In genomic region chr2:216014986-216015385, GRCh38 we compare ENCODE assay signal across 17 cellular contexts. TPM values are rescaled to one million over a fixed set of nuclear protein-coding genes. Genes with fewer than 3 reads are reported as not detected.
DNase-seq lines count a peak whose midpoint lies in the region; ATAC-seq and TF ChIP-seq lines count a peak whose summit lies in the region.
"Had no signal": no experiment of that assay in that cellular context is flagged by ENCODE, and none has a peak within 500 bp of the region (broad histone marks: within the 10 kb centered on the region; RNA-seq: fewer than 3 reads in every experiment).

No MANE protein-coding gene starts in this region.

- no peak overlapping the region for H3K27ac ChIP-seq in CD4-positive, alpha-beta T cell (ENCODE audit: low read depth, low read length)
- H3K27ac ChIP-seq in DND-41 (ENCODE audit: low read length) (peak overlapping the region; percentile 94), tibial artery (no peak overlapping the region), esophagus muscularis mucosa (replicated peaks in 1 of 4) (no peak overlapping the region)
- H3K27ac ChIP-seq: heart right ventricle, thyroid gland had no signal

- no peak for ATAC-seq in CD4-positive, alpha-beta T cell (ENCODE audit: poor library complexity)
- no peak for ATAC-seq in DND-41 (ENCODE audit: insufficient read depth, low read depth)
- no peak for ATAC-seq in naive thymus-derived CD8-positive, alpha-beta T cell
- ATAC-seq in HG02763 (IDR thresholded peaks at IDR 0.05; ENCODE audit: unreplicated experiment): no peak
- ATAC-seq: heart right ventricle had no signal

- H4K20me1 ChIP-seq in DND-41 (ENCODE audit: insufficient read depth, low read length): no peaks in the 10 kb centered on the region

- no peaks in the 10 kb centered on the region for H3K27me3 Mint-ChIP-seq in CD4-positive, alpha-beta T cell
- H3K27me3 Mint-ChIP-seq in activated T-helper 1 cell treated with anti-CD3 and anti-CD28 coated beads, Interleukin-12 subunit alpha, Interleukin-12 subunit beta, Interleukin-2, Interleukin-4 antibody, amounts not matched to agents 30 ng/mL and 10 ng/mL and 1 ng/mL, durations not matched to agents 14 hours and 24 hours and 36 hours (ENCODE audit: insufficient read depth): peaks cover 2% of the 10 kb centered on the region
- H3K27me3 Mint-ChIP-seq in naive thymus-derived CD8-positive, alpha-beta T cell: no peaks in the 10 kb centered on the region

- TF ChIP-seq CTCF in CD4-positive, alpha-beta T cell (IDR thresholded peaks at IDR 0.05): no peak
- TF ChIP-seq CTCF in DND-41 (IDR thresholded peaks at IDR 0.05; ENCODE audit: borderline replicate concordance, extremely low read depth, low read length, poor library complexity, severe bottlenecking): no peak
- no peak for TF ChIP-seq CTCF in tibial artery (IDR thresholded peaks at IDR 0.05)
- no peak for TF ChIP-seq CTCF in esophagus muscularis mucosa (IDR thresholded peaks at IDR 0.05)

- H3K4me1 ChIP-seq in DND-41 (ENCODE audit: insufficient read depth, low read length) (peaks cover 60% of the 10 kb centered on the region), tibial artery (peaks cover 0 to 8% (median 3%) of the 10 kb centered on the region in 4 donors), esophagus muscularis mucosa (peaks cover 7 to 17% (median 16%) of the 10 kb centered on the region in 4 donors)

- H2AFZ ChIP-seq in DND-41 (ENCODE audit: low read depth, low read length): peak overlapping the region; percentile 74

- no peaks in the 10 kb centered on the region for H3K36me3 ChIP-seq in DND-41 (ENCODE audit: insufficient read depth, low read length)
- no peaks in the 10 kb centered on the region for H3K36me3 ChIP-seq in tibial artery
- H3K36me3 ChIP-seq in esophagus muscularis mucosa: no peaks in the 10 kb centered on the region
- H3K36me3 ChIP-seq: heart right ventricle, thyroid gland had no signal

- H3K4me1 Mint-ChIP-seq in CD4-positive, alpha-beta T cell (ENCODE audit: low read depth): peaks cover 58% of the 10 kb centered on the region
- peaks cover 59% of the 10 kb centered on the region for H3K4me1 Mint-ChIP-seq in activated T-helper 1 cell treated with anti-CD3 and anti-CD28 coated beads, Interleukin-12 subunit alpha, Interleukin-12 subunit beta, Interleukin-2, Interleukin-4 antibody, amounts not matched to agents 30 ng/mL and 10 ng/mL and 1 ng/mL, durations not matched to agents 14 hours and 24 hours and 36 hours (ENCODE audit: low read depth)
- peaks cover 24 to 53% (median 49%) of the 10 kb centered on the region in 4 donors for H3K4me1 Mint-ChIP-seq in naive thymus-derived CD8-positive, alpha-beta T cell

- CTCF ChIA-PET in CD4-positive, alpha-beta T cell (lab: Charles Lee): interaction anchor here (1.6 kb wide), 1 partner anchor 65 kb away, joined by 4 read pairs; no protein-coding TSS in a partner anchor

- TF ChIP-seq EP300 in esophagus muscularis mucosa (IDR thresholded peaks at IDR 0.05): no peak

- peak overlapping the region in 1 of 2 experiments; percentile 49; a peak in 2 of 4 replicates for H3K4me3 ChIP-seq in DND-41 (ENCODE audit: low read depth in 1 of 2, low read length in 2 of 2)
- H3K4me3 ChIP-seq in tibial artery: no peak overlapping the region
- H3K4me3 ChIP-seq in esophagus muscularis mucosa: no peak overlapping the region
- H3K4me3 ChIP-seq: heart right ventricle, skin epidermis, thyroid gland had no signal

- peak overlapping the region; percentile 65 for H3K4me2 ChIP-seq in DND-41 (ENCODE audit: insufficient read depth, low read length)

- intact Hi-C loops in CD4-positive, alpha-beta T cell (cut with DNase I, micrococcal nuclease): loop anchor here in 1 of 2 experiments (5.0 kb wide), 2 partner anchors 397 to 698 kb away; partner anchors contain the start of gene SMARCAL1
- intact Hi-C loops in activated T-helper 1 cell treated with anti-CD3 and anti-CD28 coated beads, Interleukin-12 subunit alpha, Interleukin-12 subunit beta, Interleukin-2, Interleukin-4 antibody, amounts not matched to agents 30 ng/mL and 10 ng/mL and 1 ng/mL, durations not matched to agents 14 hours and 24 hours and 36 hours (cut with micrococcal nuclease): loop anchor here (5.0 to 10.0 kb wide), 5 partner anchors 33 to 1208 kb away; partner anchors contain the start of genes ATIC, BARD1, RPL37A and SMARCAL1
- intact Hi-C loops in tibial artery (cut with DNase I; ENCODE audit: low total_unique reads): loop anchor here (10.0 kb wide), 2 partner anchors 60 to 1870 kb away; no protein-coding TSS in a partner anchor
- intact Hi-C loops in esophagus muscularis mucosa (cut with DNase I): no loop called here

- TF ChIP-seq POLR2A in esophagus muscularis mucosa (IDR thresholded peaks at IDR 0.05; ENCODE audit: low read depth): no peak

- H3K4me3 Mint-ChIP-seq in CD4-positive, alpha-beta T cell: peak overlapping the region; percentile 76
- peak overlapping the region; percentile 32 for H3K4me3 Mint-ChIP-seq in activated T-helper 1 cell treated with anti-CD3 and anti-CD28 coated beads, Interleukin-12 subunit alpha, Interleukin-12 subunit beta, Interleukin-2, Interleukin-4 antibody, amounts not matched to agents 30 ng/mL and 10 ng/mL and 1 ng/mL, durations not matched to agents 14 hours and 24 hours and 36 hours
- H3K4me3 Mint-ChIP-seq in naive thymus-derived CD8-positive, alpha-beta T cell: peak overlapping the region; percentile 1 to 76 (median 43)

- peak overlapping the region; percentile 79 for H3K27ac Mint-ChIP-seq in CD4-positive, alpha-beta T cell
- H3K27ac Mint-ChIP-seq in activated T-helper 1 cell treated with anti-CD3 and anti-CD28 coated beads, Interleukin-12 subunit alpha, Interleukin-12 subunit beta, Interleukin-2, Interleukin-4 antibody, amounts not matched to agents 30 ng/mL and 10 ng/mL and 1 ng/mL, durations not matched to agents 14 hours and 24 hours and 36 hours: peak overlapping the region; percentile 82
- peak overlapping the region; percentile 36 to 92 (median 88) for H3K27ac Mint-ChIP-seq in naive thymus-derived CD8-positive, alpha-beta T cell

- peak overlapping the region; percentile 50 for H3K9ac ChIP-seq in DND-41 (ENCODE audit: low read depth, low read length)

- WGBS in esophagus muscularis mucosa: 86% methylated on average over 23 of the region's 23 CpGs

- no peaks in the 10 kb centered on the region for H3K9me3 Mint-ChIP-seq in CD4-positive, alpha-beta T cell
- H3K9me3 Mint-ChIP-seq in activated T-helper 1 cell treated with anti-CD3 and anti-CD28 coated beads, Interleukin-12 subunit alpha, Interleukin-12 subunit beta, Interleukin-2, Interleukin-4 antibody, amounts not matched to agents 30 ng/mL and 10 ng/mL and 1 ng/mL, durations not matched to agents 14 hours and 24 hours and 36 hours: no peaks in the 10 kb centered on the region
- no peaks in the 10 kb centered on the region for H3K9me3 Mint-ChIP-seq in naive thymus-derived CD8-positive, alpha-beta T cell

- peaks cover 27% of the 10 kb centered on the region for H3K79me2 ChIP-seq in DND-41 (ENCODE audit: insufficient read depth, low read length)

- no peaks in the 10 kb centered on the region for H3K27me3 ChIP-seq in CD4-positive, alpha-beta T cell (ENCODE audit: control insufficient read depth, insufficient read depth, low read length)
- H3K27me3 ChIP-seq in DND-41 (ENCODE audit: insufficient read depth, low read length, poor library complexity) (no peaks in the 10 kb centered on the region), tibial artery (no peaks in the 10 kb centered on the region), esophagus muscularis mucosa (no peaks in the 10 kb centered on the region)
- H3K27me3 ChIP-seq: heart right ventricle, thyroid gland had no signal

- H3K36me3 Mint-ChIP-seq in CD4-positive, alpha-beta T cell (ENCODE audit: low read depth): no peaks in the 10 kb centered on the region
- H3K36me3 Mint-ChIP-seq in activated T-helper 1 cell treated with anti-CD3 and anti-CD28 coated beads, Interleukin-12 subunit alpha, Interleukin-12 subunit beta, Interleukin-2, Interleukin-4 antibody, amounts not matched to agents 30 ng/mL and 10 ng/mL and 1 ng/mL, durations not matched to agents 14 hours and 24 hours and 36 hours (ENCODE audit: low read depth): peaks cover 5% of the 10 kb centered on the region
- H3K36me3 Mint-ChIP-seq in naive thymus-derived CD8-positive, alpha-beta T cell: peaks cover 0 to 7% (median 0%) of the 10 kb centered on the region in 3 donors

- POLR2A ChIA-PET in CD4-positive, alpha-beta T cell (lab: Charles Lee): interaction anchor here (0.9 to 2.2 kb wide), 2 partner anchors 17 to 94 kb away, joined by 3 to 9 read pairs; partner anchors contain the start of gene XRCC5
- POLR2A ChIA-PET in naive thymus-derived CD8-positive, alpha-beta T cell (lab: Charles Lee): no interaction called here

- no peak for DNase-seq in CD4-positive, alpha-beta T cell
- DNase-seq in DND-41 (no peak), SW 1271 (lab: John Stamatoyannopoulos, UW) (no peak), tibial artery (no peak), esophagus muscularis mucosa (ENCODE audit: extremely low spot score) (no peak)
- DNase-seq in activated T-helper 1 cell treated with anti-CD3 and anti-CD28 coated beads, Interleukin-12 subunit alpha, Interleukin-12 subunit beta, Interleukin-2, Interleukin-4 antibody, amounts not matched to agents 30 ng/mL and 10 ng/mL and 1 ng/mL, durations not matched to agents 14 hours and 24 hours and 36 hours (ENCODE audit: low spot score): no peak
- DNase-seq in naive thymus-derived CD8-positive, alpha-beta T cell: no peak
- DNase-seq: AML-193; aorta; GDM1; heart right ventricle; NCI-H1436 treated with DMSO at 0.1 percent for 48 hours; NCI-H82; stimulated activated CD4-positive, alpha-beta T cell treated with anti-CD3 and anti-CD28 coated beads, Interleukin-4, amount 100 ng/mL, for 4 hours; thyroid gland had no signal

- no peaks in the 10 kb centered on the region for H3K9me3 ChIP-seq in CD4-positive, alpha-beta T cell (ENCODE audit: control insufficient read depth, low read length)
- H3K9me3 ChIP-seq in DND-41 (ENCODE audit: insufficient read depth, low read length, severe bottlenecking) (no peaks in the 10 kb centered on the region), tibial artery (no peaks in the 10 kb centered on the region), esophagus muscularis mucosa (no peaks in the 10 kb centered on the region)
- H3K9me3 ChIP-seq: heart right ventricle, thyroid gland had no signal

RNA-seq across cellular contexts. Expression of gene MREG, which starts 1.6 kb away (rescaled TPM):
- 1 to 10 TPM; 1.8 to 2.8 TPM for total RNA-seq in CD4-positive, alpha-beta T cell
- 9.2 and 10.1 TPM in 2 replicates for total RNA-seq in activated T-helper 1 cell treated with anti-CD3 and anti-CD28 coated beads, Interleukin-12 subunit alpha, Interleukin-12 subunit beta, Interleukin-2, Interleukin-4 antibody, amounts not matched to agents 30 ng/mL and 10 ng/mL and 1 ng/mL, durations not matched to agents 14 hours and 24 hours and 36 hours
- total RNA-seq in naive thymus-derived CD8-positive, alpha-beta T cell: 1 to 10 TPM; 5.2 to 8.5 TPM
- polyA plus RNA-seq in naive thymus-derived CD8-positive, alpha-beta T cell: 1 to 10 TPM in 2 of 3 donors, under 1 TPM in 1; 0.97 to 3.3 (median 2.7) TPM
- 1 to 10 TPM in 1 of 4 donors, under 1 TPM in 3; 0.40 to 1.2 (median 0.70) TPM for total RNA-seq in esophagus muscularis mucosa
